Comparison of ENCODE assay signal across 11 cellular contexts in genomic region chr3:128490650-128491070, GRCh38. TPM values are rescaled to one million over a fixed set of nuclear protein-coding genes. Genes with fewer than 3 reads are reported as not detected.
DNase-seq lines count a peak whose midpoint lies in the region; ATAC-seq, FAIRE-seq and TF ChIP-seq lines count a peak whose summit lies in the region.
"Had no signal": no experiment of that assay in that cellular context is flagged by ENCODE, and none has a peak within 500 bp of the region (broad histone marks: within the 10 kb centered on the region; RNA-seq: fewer than 3 reads in every experiment).

No MANE protein-coding gene starts in this region.

- no peak for ATAC-seq in K562
- ATAC-seq: stimulated activated naive CD8-positive, alpha-beta T cell treated with anti-CD3 and anti-CD28 coated beads, Interleukin-15, amount 100 ng/mL, for 72 hours had no signal

- H3K27ac ChIP-seq in right atrium auricular region (peak overlapping the region in 1 of 2 donors; percentile 85), K562 (ENCODE audit: extremely low read depth, low read depth, low read length) (peak overlapping the region; percentile 98), mesodermal cell (ENCODE audit: low read depth, low read length, severe bottlenecking) (peak overlapping the region; percentile 36), urinary bladder (ENCODE audit: low read depth) (peak overlapping the region; percentile 7)

- WGBS in K562 (ENCODE audit: insufficient coverage, low coverage, missing lambda C conversion rate), result 0% methylated on average over 11 of the region's 16 CpGs
- 1 to 5% methylated on average over 11 to 16 of the region's 16 CpGs for WGBS in mesodermal cell (ENCODE audit: insufficient coverage in 2 of 2), 2 experiments
- WGBS in urinary bladder, result 18% methylated on average over 16 of the region's 16 CpGs

- peaks cover 40 to 69% of the 10 kb centered on the region in 2 donors for H3K27me3 ChIP-seq in right atrium auricular region
- H3K27me3 ChIP-seq in K562 (ENCODE audit: control insufficient read depth in 2 of 2, insufficient read depth in 2 of 2, low read length in 2 of 2), result no peaks in the 10 kb centered on the region

- H3K4me1 ChIP-seq in right atrium auricular region, result peaks cover 0 to 72% of the 10 kb centered on the region in 2 donors
- H3K4me1 ChIP-seq in K562 (replicated peaks in 1 of 2; ENCODE audit: control insufficient read depth in 2 of 2, insufficient read depth in 2 of 2, low read length in 2 of 2), result peaks cover 21 to 83% of the 10 kb centered on the region in 2 experiments
- peaks cover 25% of the 10 kb centered on the region for H3K4me1 ChIP-seq in mesodermal cell (ENCODE audit: control insufficient read depth, insufficient read depth, low read length, poor library complexity, severe bottlenecking)
- H3K4me1 ChIP-seq in urinary bladder (ENCODE audit: insufficient read depth), result no peaks in the 10 kb centered on the region

- no peak for TF ChIP-seq EP300 in K562 (IDR thresholded peaks at IDR 0.05; ENCODE audit: low read length)

- peak overlapping the region; percentile 92 for H3K4me2 ChIP-seq in K562 (ENCODE audit: insufficient read depth, low read length)

- H2AFZ ChIP-seq in K562 (ENCODE audit: low read depth, low read length), result no peak overlapping the region

- no peaks in the 10 kb centered on the region for H3K9me1 ChIP-seq in K562 (ENCODE audit: control insufficient read depth, insufficient read depth, low read length)

- H4K20me1 ChIP-seq in K562 (replicated peaks; ENCODE audit: control insufficient read depth, insufficient read depth, low read length), result peaks cover 18% of the 10 kb centered on the region

- in situ Hi-C loops in K562 (cut with MboI), result no loop called here

- H3K36me3 ChIP-seq in right atrium auricular region, result no peaks in the 10 kb centered on the region
- peaks cover 63% of the 10 kb centered on the region; the same call in 2 of the 3 replicates for H3K36me3 ChIP-seq in K562 (ENCODE audit: control insufficient read depth, insufficient read depth, low read length)
- H3K36me3 ChIP-seq in mesodermal cell (ENCODE audit: control insufficient read depth, insufficient read depth, low read length), result peaks cover 17% of the 10 kb centered on the region
- H3K36me3 ChIP-seq in urinary bladder (ENCODE audit: insufficient read depth), result no peaks in the 10 kb centered on the region
- H3K36me3 ChIP-seq: adrenal gland had no signal

- FAIRE-seq in K562 (lab: Jason Lieb, UNC), result peak; percentile 23

- peaks cover 100% of the 10 kb centered on the region for H3K79me2 ChIP-seq in K562 (ENCODE audit: control insufficient read depth, insufficient read depth, low read length)

- H3K9ac ChIP-seq in K562 (ENCODE audit: insufficient read depth in 1 of 2, low read depth in 2 of 2, low read length in 2 of 2), result peak overlapping the region; percentile 98

- TF ChIP-seq POLR2A in K562 (conservative IDR thresholded peaks at IDR 0.05), result peak; percentile 6; the same call in 1 of the 2 replicates

- H3K4me3 ChIP-seq in right atrium auricular region (peak overlapping the region; percentile 54 to 64), K562 (peak overlapping the region; percentile 98), mesodermal cell (ENCODE audit: extremely low read depth, insufficient read depth, low read length, poor library complexity, severe bottlenecking) (peak overlapping the region; percentile 90), urinary bladder (ENCODE audit: low read depth, low read length) (peak overlapping the region; percentile 62)

- DNase-seq in right atrium auricular region (ENCODE audit: low spot score) (no peak), cardiac septum (ENCODE audit: low spot score) (no peak), K562 (ENCODE audit: extremely low read depth in 1 of 4, low spot score in 3 of 4) (no peak), nucleus accumbens (lab: John Stamatoyannopoulos, UW) (no peak), AG20443 (ENCODE audit: low spot score) (no peak)
- no peak for DNase-seq in stimulated activated CD4-positive, alpha-beta T cell treated with anti-CD3 and anti-CD28 coated beads, Interleukin-15, amount 100 ng/mL, for 24 hours

- H3K9me3 ChIP-seq in right atrium auricular region, result no peaks in the 10 kb centered on the region
- H3K9me3 ChIP-seq in K562 (replicated peaks; ENCODE audit: control insufficient read depth, insufficient read depth, low read depth, low read length), result no peaks in the 10 kb centered on the region
- H3K9me3 ChIP-seq in mesodermal cell (ENCODE audit: control insufficient read depth, low read length), result no peaks in the 10 kb centered on the region
- H3K9me3 ChIP-seq: adrenal gland had no signal

- TF ChIP-seq RAD21 in K562 (CRISPR knock-in tag; conservative IDR thresholded peaks at IDR 0.05 in 1 of 2, IDR thresholded peaks at IDR 0.05 in 1 of 2), result no peak

- no TSS peak for BruUV-seq in K562 (replicated peaks; lab: Mats Ljungman, UMichigan)

- no peak for TF ChIP-seq CTCF in right atrium auricular region (IDR thresholded peaks at IDR 0.05)
- TF ChIP-seq CTCF in K562 (IDR thresholded peaks at IDR 0.05 in 2 of 3, conservative IDR thresholded peaks at IDR 0.05 in 1 of 3; ENCODE audit: insufficient read depth in 2 of 3, low read depth in 1 of 3, low read length in 3 of 3), result no peak

- POLR2A ChIA-PET in K562 (lab: Yijun Ruan, JAX), result interaction anchor here (1.1 to 2.0 kb wide), 3 partner anchors 44 to 94 kb away, joined by 3 to 5 read pairs (median 4); no protein-coding TSS in a partner anchor

- CTCF ChIA-PET in K562 (lab: Yijun Ruan, JAX; ENCODE audit: low intra/inter-chr PET ratio), result no interaction called here

- intact Hi-C loops in cardiac septum (cut with DNase I) (no loop called here), K562 (cut with micrococcal nuclease) (loop anchor here (10.0 kb wide), 2 partner anchors 176 to 416 kb away; no protein-coding TSS in a partner anchor)

TF ChIP-seq in K562, 482 proteins besides CTCF, POLR2A, EP300 and RAD21 (continues in another document):
- no peak for TF ChIP-seq ZNF75A (CRISPR knock-in tag; IDR thresholded peaks at IDR 0.05)
- TF ChIP-seq ZBTB7A (IDR thresholded peaks at IDR 0.05; ENCODE audit: borderline replicate concordance, control insufficient read depth, low read depth, low read length), result 0 out of 2 replicates have a peak, but pooled peaks have one; percentile 12
- TF ChIP-seq ZFX (CRISPR knock-in tag; IDR thresholded peaks at IDR 0.05), result peak; percentile 36
- TF ChIP-seq ZEB2 (IDR thresholded peaks at IDR 0.05), result no peak
- no peak for TF ChIP-seq TOE1 (IDR thresholded peaks at IDR 0.05; ENCODE audit: borderline replicate concordance)
- TF ChIP-seq TOE1 (CRISPR knock-in tag; IDR thresholded peaks at IDR 0.05; ENCODE audit: borderline replicate concordance, low read depth), result no peak
- no peak for TF ChIP-seq JUNB (CRISPR knock-in tag; conservative IDR thresholded peaks at IDR 0.05)
- no peak for TF ChIP-seq ZZZ3 (IDR thresholded peaks at IDR 0.05)
- no peak for TF ChIP-seq FOXK1 (CRISPR knock-in tag; IDR thresholded peaks at IDR 0.05; ENCODE audit: borderline replicate concordance)
- TF ChIP-seq ARID1B (IDR thresholded peaks at IDR 0.05), result no peak
- no peak for TF ChIP-seq PURB (CRISPR knock-in tag; IDR thresholded peaks at IDR 0.05; ENCODE audit: low read depth)

RNA-seq across cellular contexts. Expression of gene GATA2, which starts 2.3 kb away (rescaled TPM):
- total RNA-seq in right atrium auricular region (10 to 100 TPM; 17.7 to 26.1 TPM), cardiac septum (15.6 TPM), K562 (2014; rRNA removed) (86.9 and 125 TPM in 2 replicates), K562 (2014; rRNA removed; fragmentation: Illumina TruSeq; extraction: Trizol) (32.6 and 32.8 TPM in 2 replicates), K562 (2015; rRNA removed; fragmentation: Illumina TruSeq; extraction: Trizol) (50.8 and 55.3 TPM in 2 replicates), K562 (2021) (215 and 218 TPM in 2 replicates), urinary bladder (19.2 TPM)
- 49.8 and 107 TPM in 2 replicates for total RNA-seq in K562 (2011; cell fraction: chromatin; rRNA removed; ENCODE audit: low replicate concordance)
- 84.0 and 88.4 TPM in 2 replicates for total RNA-seq in K562 (2011; cell fraction: nucleolus; rRNA removed)
- total RNA-seq in K562 (2011; cell fraction: nucleoplasm; rRNA removed), result 50.5 and 57.9 TPM in 2 replicates
- polyA plus RNA-seq in K562 (2011; rRNA removed) (28.9 and 29.6 TPM in 2 replicates), K562 (2014; fragmentation: Illumina TruSeq; extraction: Trizol) (74.6 and 129 TPM in 2 replicates), K562 (2014; fragmentation: Nextera tagmentation; extraction: Ambion mirVana) (10 to 100 TPM in 1 of 2 experiments, 1 to 10 TPM in 1; 8.5 to 11.6 TPM), K562 (2014; rRNA removed) (113 and 118 TPM in 2 replicates), urinary bladder (25.7 TPM)
- polyA plus RNA-seq in K562 (2011; cell fraction: cytosol; rRNA removed), result 29.6 and 67.6 TPM in 2 replicates
- polyA plus RNA-seq in K562 (2011; cell fraction: nucleus; rRNA removed), result 108 and 210 TPM in 2 replicates
- polyA plus RNA-seq in K562 (2012), result 126 and 159 TPM in 2 replicates
- polyA minus RNA-seq in K562 (2011; rRNA and poly(A)+ RNA removed), result 12.2 and 21.4 TPM in 2 replicates
- polyA minus RNA-seq in K562 (2011; cell fraction: cytosol; rRNA and poly(A)+ RNA removed), result 57.2 and 76.2 TPM in 2 replicates
- polyA minus RNA-seq in K562 (2011; cell fraction: nucleus; rRNA and poly(A)+ RNA removed), result 42.5 and 50.0 TPM in 2 replicates
- polyA plus RNA-seq in mesodermal cell (2013, experiment 1 of 2), result 66.4 TPM
- 59.3 TPM for polyA plus RNA-seq in mesodermal cell (2013, experiment 2 of 2)

RNA-seq across cellular contexts. Expression of gene DNAJB8, which starts 24.0 kb away (rescaled TPM):
- total RNA-seq in right atrium auricular region, result not detected
- not detected for total RNA-seq in cardiac septum
- total RNA-seq in K562 (2011; cell fraction: chromatin; rRNA removed; ENCODE audit: low replicate concordance), result not detected in 2 replicates
- not detected in 2 replicates for total RNA-seq in K562 (2011; cell fraction: nucleolus; rRNA removed)
- total RNA-seq in K562 (2011; cell fraction: nucleoplasm; rRNA removed), result not detected in 2 replicates
- 0.04 TPM in 1 of 2 replicates, not detected in the other for total RNA-seq in K562 (2014; rRNA removed)
- not detected in 2 replicates for total RNA-seq in K562 (2014; rRNA removed; fragmentation: Illumina TruSeq; extraction: Trizol)
- not detected in 2 replicates for total RNA-seq in K562 (2015; rRNA removed; fragmentation: Illumina TruSeq; extraction: Trizol)
- total RNA-seq in K562 (2021), result not detected in 2 replicates
- not detected in 2 replicates for polyA plus RNA-seq in K562 (2011; rRNA removed)
- polyA plus RNA-seq in K562 (2011; cell fraction: cytosol; rRNA removed), result not detected in 2 replicates
- not detected in 2 replicates for polyA plus RNA-seq in K562 (2011; cell fraction: nucleus; rRNA removed)
- not detected in 2 replicates for polyA plus RNA-seq in K562 (2012)
- polyA plus RNA-seq in K562 (2014; fragmentation: Illumina TruSeq; extraction: Trizol), result not detected in 2 replicates
- not detected for polyA plus RNA-seq in K562 (2014; fragmentation: Nextera tagmentation; extraction: Ambion mirVana)
- polyA plus RNA-seq in K562 (2014; rRNA removed), result not detected in 2 replicates
- polyA minus RNA-seq in K562 (2011; rRNA and poly(A)+ RNA removed), result not detected in 2 replicates
- polyA minus RNA-seq in K562 (2011; cell fraction: cytosol; rRNA and poly(A)+ RNA removed), result not detected in 2 replicates
- not detected in 2 replicates for polyA minus RNA-seq in K562 (2011; cell fraction: nucleus; rRNA and poly(A)+ RNA removed)
- polyA plus RNA-seq in mesodermal cell (2013, experiment 1 of 2), result not detected
- not detected for polyA plus RNA-seq in mesodermal cell (2013, experiment 2 of 2)
- total RNA-seq in urinary bladder, result not detected
- not detected for polyA plus RNA-seq in urinary bladder
- total RNA-seq: activated CD4-positive, alpha-beta T cell treated with anti-CD3 and anti-CD28 coated beads for 36 hours; adrenal gland had no signal
- polyA plus RNA-seq: adrenal gland had no signal
